ENCODE assay signal across 8 cellular contexts in genomic region chr14:58243790-58244555, GRCh38. TPM values are rescaled to one million over a fixed set of nuclear protein-coding genes. Genes with fewer than 3 reads are reported as not detected.
DNase-seq lines count a peak whose midpoint lies in the region; ATAC-seq and TF ChIP-seq lines count a peak whose summit lies in the region.

No MANE protein-coding gene starts in this region.

- POLR2A ChIA-PET in OCI-LY7 (lab: Charles Lee) = interaction anchor here (0.6 to 1.6 kb wide), 7 partner anchors 9 to 55 kb away, joined by 3 to 16 read pairs (median 4); partner anchors contain the start of gene ARID4A

- H3K9me3 Mint-ChIP-seq in Calu3 (ENCODE audit: low read depth, unreplicated experiment) = no peaks in the 10 kb centered on the region

- H3K9me2 ChIP-seq in OCI-LY7 (ENCODE audit: insufficient read depth, low read length) = no peaks in the 10 kb centered on the region

- CTCF ChIA-PET in Calu3 (lab: Charles Lee) = interaction anchor here (1.5 to 1.6 kb wide), 2 partner anchors 15 to 38 kb away, joined by 4 read pairs; no protein-coding TSS in a partner anchor
- CTCF ChIA-PET in OCI-LY7 (lab: Charles Lee; ENCODE audit: unreplicated experiment) = interaction anchor here (0.6 to 1.1 kb wide), 3 partner anchors 14 to 118 kb away, joined by 3 to 4 read pairs (median 3); partner anchors contain the start of gene ARID4A

- peak overlapping the region; percentile 90 for H3K4me2 ChIP-seq in OCI-LY7 (ENCODE audit: low read length)

- H3K27ac Mint-ChIP-seq in Calu3 (ENCODE audit: unreplicated experiment) = peak overlapping the region; percentile 97

- peaks cover 38% of the 10 kb centered on the region for H3K4me1 ChIP-seq in OCI-LY7 (ENCODE audit: insufficient read depth, low read length, poor library complexity, severe bottlenecking)
- peaks cover 0 to 10% of the 10 kb centered on the region in 2 donors for H3K4me1 ChIP-seq in uterus

- peaks cover 22% of the 10 kb centered on the region for H4K20me1 ChIP-seq in OCI-LY7 (ENCODE audit: insufficient read depth, low read length)

- H3K36me3 ChIP-seq in OCI-LY7 (ENCODE audit: insufficient read depth, low read length) (peaks cover 22% of the 10 kb centered on the region), uterus (no peaks in the 10 kb centered on the region)

- H3K79me2 ChIP-seq in OCI-LY7 (ENCODE audit: insufficient read depth, low read depth, low read length) = peaks cover 51% of the 10 kb centered on the region

- TF ChIP-seq CTCF in Calu3 (IDR thresholded peaks at IDR 0.05; ENCODE audit: unreplicated experiment) (no peak), OCI-LY7 (conservative IDR thresholded peaks at IDR 0.05; ENCODE audit: low read length) (no peak), uterus (IDR thresholded peaks at IDR 0.05) (no peak)

- ATAC-seq in GM19397 (IDR thresholded peaks at IDR 0.05; ENCODE audit: unreplicated experiment) (peak; percentile 30), HG03442 (IDR thresholded peaks at IDR 0.05; ENCODE audit: unreplicated experiment) (peak; percentile 34)

- no peaks in the 10 kb centered on the region for H3K27me3 Mint-ChIP-seq in Calu3 (ENCODE audit: unreplicated experiment)

- peak overlapping the region; percentile 91 for H3K4me3 Mint-ChIP-seq in Calu3 (ENCODE audit: low read depth, unreplicated experiment)

- H3K9me3 ChIP-seq in OCI-LY7 (ENCODE audit: low read length) (no peaks in the 10 kb centered on the region), uterus (no peaks in the 10 kb centered on the region)

- no peak for DNase-seq in Calu3
- peak; percentile 23 for DNase-seq in OCI-LY7 (ENCODE audit: low spot score)
- peak; percentile 61 for DNase-seq in medulla oblongata (ENCODE audit: extremely low spot score)
- no peak for DNase-seq in uterus
- DNase-seq in HuH-7.5 (ENCODE audit: low spot score) = no peak

- H3K27ac ChIP-seq in OCI-LY7 (ENCODE audit: low read depth, low read length, poor library complexity, severe bottlenecking) = peak overlapping the region; percentile 88
- H3K27ac ChIP-seq in cingulate gyrus (ENCODE audit: low read depth, low read length) = peak overlapping the region; percentile 33
- H3K27ac ChIP-seq in uterus = peak overlapping the region; percentile 94 to 98

- H3K4me3 ChIP-seq in OCI-LY7 (ENCODE audit: low read depth, low read length, poor library complexity, severe bottlenecking) (peak overlapping the region; percentile 92), uterus (peak overlapping the region; percentile 70 to 96)

- peaks cover 31% of the 10 kb centered on the region for H3K4me1 Mint-ChIP-seq in Calu3 (ENCODE audit: low read depth, unreplicated experiment)

- peak overlapping the region; percentile 76 for H2AFZ ChIP-seq in OCI-LY7 (ENCODE audit: low read length)

- no peaks in the 10 kb centered on the region for H3K27me3 ChIP-seq in uterus

- intact Hi-C loops in Calu3 (cut with micrococcal nuclease; ENCODE audit: unreplicated experiment) = loop anchor here (5.0 kb wide), 2 partner anchors 38 to 53 kb away; partner anchors contain the start of gene ARID4A
- intact Hi-C loops in OCI-LY7 (cut with micrococcal nuclease; ENCODE audit: unreplicated experiment) = loop anchor here (1.0 kb wide), 1 partner anchor 44 kb away; the partner anchor contains the start of gene ACTR10
- intact Hi-C loops in uterus (cut with DNase I; ENCODE audit: low total_unique reads) = loop anchor here (10.0 kb wide), 1 partner anchor 51 kb away; the partner anchor contains the start of gene ARID4A

- no peak for TF ChIP-seq POLR2A in uterus (IDR thresholded peaks at IDR 0.05)

- BruUV-seq in Calu3 (replicated peaks; lab: Mats Ljungman, UMichigan) (TSS peak; percentile 92), OCI-LY7 (replicated peaks; lab: Mats Ljungman, UMichigan) (TSS peak; percentile 98)

- H3K36me3 Mint-ChIP-seq in Calu3 (ENCODE audit: insufficient read depth, unreplicated experiment) = peaks cover 50% of the 10 kb centered on the region

RNA-seq across cellular contexts. Expression of gene PSMA3, which starts 0.7 kb away (rescaled TPM):
- 222 and 260 TPM in 2 replicates for total RNA-seq in Calu3 (2022)
- total RNA-seq in OCI-LY7 (2014; rRNA removed; shearing (Covaris generic)) = 88.9 and 89.1 TPM in 2 replicates
- 171 and 206 TPM in 2 replicates for total RNA-seq in OCI-LY7 (2022)
- 100 to 1,000 TPM in 2 of 4 donors, 10 to 100 TPM in 2; 61.2 to 204 (median 114) TPM for total RNA-seq in uterus

RNA-seq across cellular contexts. Expression of gene ACTR10, which starts 44.0 kb away (rescaled TPM):
- total RNA-seq in Calu3 (2022) (39.4 and 42.3 TPM in 2 replicates), OCI-LY7 (2022) (59.9 and 60.4 TPM in 2 replicates), uterus (100 to 1,000 TPM in 1 of 4 donors, 10 to 100 TPM in 3; 57.4 to 203 (median 78.8) TPM)
- 34.3 and 42.5 TPM in 2 replicates for total RNA-seq in OCI-LY7 (2014; rRNA removed; shearing (Covaris generic))

RNA-seq across cellular contexts. Expression of gene ARID4A, which starts 54.4 kb away (rescaled TPM):
- total RNA-seq in Calu3 (2022) (24.9 and 26.7 TPM in 2 replicates), OCI-LY7 (2022) (38.2 and 39.3 TPM in 2 replicates), uterus (10 to 100 TPM in 2 of 4 donors, 1 to 10 TPM in 2; 8.2 to 37.5 (median 21.0) TPM)
- 10.3 and 29.6 TPM in 2 replicates for total RNA-seq in OCI-LY7 (2014; rRNA removed; shearing (Covaris generic))

Comparison
In these comparisons a context has a peak if more than half of its experiments do, and no peak if none do; other contexts are left out.
1. DNase-seq: peak in OCI-LY7 (single experiment) and medulla oblongata (single experiment); none in Calu3 (single experiment), uterus (0 of 2) and HuH-7.5 (single experiment).
2. H3K27ac ChIP-seq: peak in every context shown above with its lines; median percentile 96 in uterus; 88 in OCI-LY7; 33 in cingulate gyrus.